In genomic region chr2:131035112-131035825, GRCh38 we compare ENCODE assay signal across 10 cellular contexts. TPM values are rescaled to one million over a fixed set of nuclear protein-coding genes. Genes with fewer than 3 reads are reported as not detected.
A peak's percentile ranks its signal among the peaks of the same experiment; 100 is the strongest.
DNase-seq lines count a peak whose midpoint lies in the region; ATAC-seq, FAIRE-seq and TF ChIP-seq lines count a peak whose summit lies in the region.
"Had no signal": no experiment of that assay in that cellular context is flagged by ENCODE, and none has a peak within 500 bp of the region (broad histone marks: within the 10 kb centered on the region; RNA-seq: fewer than 3 reads in every experiment).

No MANE protein-coding gene starts in this region.

- no peaks in the 10 kb centered on the region for H3K9me3 Mint-ChIP-seq in activated naive CD8-positive, alpha-beta T cell treated with anti-CD3 and anti-CD28 coated beads, Interleukin-2, amount 50 U/mL, for 24 hours
- H3K9me3 Mint-ChIP-seq in stimulated activated naive B cell treated with anti-CD40 and anti-IgM and Interleukin-4, amounts not matched to agents 10 μg/mL and 1 μg/mL and 100 μg/mL, for 72 hours, result no peaks in the 10 kb centered on the region

- peaks cover 12% of the 10 kb centered on the region for H3K4me1 ChIP-seq in keratinocyte (ENCODE audit: control insufficient read depth, extremely low read depth, insufficient read depth, low read length)

- no peaks in the 10 kb centered on the region for H3K9me3 ChIP-seq in keratinocyte (ENCODE audit: control insufficient read depth, low read depth, low read length)

- peaks cover 13% of the 10 kb centered on the region for H3K4me1 Mint-ChIP-seq in activated naive CD8-positive, alpha-beta T cell treated with anti-CD3 and anti-CD28 coated beads, Interleukin-2, amount 50 U/mL, for 24 hours
- H3K4me1 Mint-ChIP-seq in stimulated activated naive B cell treated with anti-CD40 and anti-IgM and Interleukin-4, amounts not matched to agents 10 μg/mL and 1 μg/mL and 100 μg/mL, for 72 hours, result peaks cover 0 to 10% of the 10 kb centered on the region in 2 donors

- no peak for FAIRE-seq in keratinocyte (lab: Jason Lieb, UNC)
- FAIRE-seq: A204.1 had no signal

- H3K36me3 Mint-ChIP-seq in activated naive CD8-positive, alpha-beta T cell treated with anti-CD3 and anti-CD28 coated beads, Interleukin-2, amount 50 U/mL, for 24 hours (ENCODE audit: low read depth), result no peaks in the 10 kb centered on the region
- H3K36me3 Mint-ChIP-seq in stimulated activated naive B cell treated with anti-CD40 and anti-IgM and Interleukin-4, amounts not matched to agents 10 μg/mL and 1 μg/mL and 100 μg/mL, for 72 hours, result peaks cover 0 to 4% of the 10 kb centered on the region in 2 donors

- no peak for TF ChIP-seq CTCF in keratinocyte (optimal IDR thresholded peaks at IDR 0.05 in 1 of 3, IDR thresholded peaks at IDR 0.05 in 1 of 3, conservative IDR thresholded peaks at IDR 0.05 in 1 of 3; ENCODE audit: extremely low read depth in 1 of 3, insufficient read depth in 2 of 3, low read length in 3 of 3)

- DNase-seq in NCI-H2171 treated with DMSO at 0.1 percent for 48 hours (lab: John Stamatoyannopoulos, UW), result peak; percentile 38
- DNase-seq in NCI-H2171 (lab: John Stamatoyannopoulos, UW), result no peak
- no peak for DNase-seq in activated naive CD8-positive, alpha-beta T cell treated with anti-CD3 and anti-CD28 coated beads, Interleukin-2, amount 50 U/mL, for 24 hours
- no peak for DNase-seq in keratinocyte (ENCODE audit: low read depth, low spot score)
- no peak for DNase-seq in stimulated activated naive B cell treated with anti-CD40 and anti-IgM and Interleukin-4, amounts not matched to agents 10 μg/mL and 1 μg/mL and 100 μg/mL, for 72 hours
- DNase-seq in hepatic stellate cell (ENCODE audit: low spot score), result no peak
- DNase-seq in medulla oblongata (ENCODE audit: extremely low spot score), result no peak
- DNase-seq: activated CD4-positive, alpha-beta T cell treated with anti-CD3 and anti-CD28 coated beads for 1 hour had no signal

- H4K20me1 ChIP-seq in keratinocyte (ENCODE audit: control insufficient read depth, extremely low read depth, insufficient read depth, low read length), result no peaks in the 10 kb centered on the region

- no peak overlapping the region for H3K27ac Mint-ChIP-seq in activated naive CD8-positive, alpha-beta T cell treated with anti-CD3 and anti-CD28 coated beads, Interleukin-2, amount 50 U/mL, for 24 hours
- no peak overlapping the region for H3K27ac Mint-ChIP-seq in stimulated activated naive B cell treated with anti-CD40 and anti-IgM and Interleukin-4, amounts not matched to agents 10 μg/mL and 1 μg/mL and 100 μg/mL, for 72 hours

- peak overlapping the region; percentile 26 for H2AFZ ChIP-seq in keratinocyte (ENCODE audit: control insufficient read depth, low read length)

- peaks cover 0 to 5% of the 10 kb centered on the region in 2 experiments for H3K36me3 ChIP-seq in keratinocyte (ENCODE audit: control insufficient read depth in 2 of 2, extremely low read depth in 1 of 2, insufficient read depth in 2 of 2, low read length in 2 of 2)

- peak overlapping the region; percentile 74 for H3K4me2 ChIP-seq in keratinocyte (ENCODE audit: control insufficient read depth, extremely low read depth, insufficient read depth, low read depth, low read length)

- dilution Hi-C loops in keratinocyte (cut with MboI; ENCODE audit: extremely low pct_ligation_motif_present, low sequenced_read_pairs), result no loop called here

- no peaks in the 10 kb centered on the region for H3K27me3 ChIP-seq in keratinocyte (ENCODE audit: control insufficient read depth, extremely low read depth, insufficient read depth, low read length)

- H3K27me3 Mint-ChIP-seq in activated naive CD8-positive, alpha-beta T cell treated with anti-CD3 and anti-CD28 coated beads, Interleukin-2, amount 50 U/mL, for 24 hours, result peaks cover 17% of the 10 kb centered on the region
- peaks cover 46 to 82% of the 10 kb centered on the region in 2 donors for H3K27me3 Mint-ChIP-seq in stimulated activated naive B cell treated with anti-CD40 and anti-IgM and Interleukin-4, amounts not matched to agents 10 μg/mL and 1 μg/mL and 100 μg/mL, for 72 hours

- no peak overlapping the region for H3K27ac ChIP-seq in keratinocyte (ENCODE audit: control insufficient read depth, insufficient read depth, low read length)

- H3K4me3 ChIP-seq in keratinocyte (ENCODE audit: control insufficient read depth in 2 of 3, extremely low read depth in 1 of 3, insufficient read depth in 2 of 3, low read depth in 1 of 3, low read length in 3 of 3), result peak overlapping the region in 1 of 3 experiments; percentile 43

- H3K9ac ChIP-seq in keratinocyte (ENCODE audit: control insufficient read depth, extremely low read depth, insufficient read depth, low read length), result peak overlapping the region; percentile 54

- no peaks in the 10 kb centered on the region for H3K9me1 ChIP-seq in keratinocyte (ENCODE audit: control insufficient read depth, extremely low read depth, insufficient read depth, low read length)

- no peaks in the 10 kb centered on the region for H3K79me2 ChIP-seq in keratinocyte (ENCODE audit: control insufficient read depth, insufficient read depth, low read length)

- peak; percentile 2 for ATAC-seq in activated naive CD8-positive, alpha-beta T cell treated with anti-CD3 and anti-CD28 coated beads, Interleukin-2, amount 50 U/mL, for 24 hours
- no peak for ATAC-seq in stimulated activated naive B cell treated with anti-CD40 and anti-IgM and Interleukin-4, amounts not matched to agents 10 μg/mL and 1 μg/mL and 100 μg/mL, for 72 hours (replicated peaks)
- ATAC-seq in GM21529 (IDR thresholded peaks at IDR 0.05; ENCODE audit: unreplicated experiment), result no peak

- H3K4me3 Mint-ChIP-seq in activated naive CD8-positive, alpha-beta T cell treated with anti-CD3 and anti-CD28 coated beads, Interleukin-2, amount 50 U/mL, for 24 hours, result peak overlapping the region; percentile 32
- peak overlapping the region; percentile 36 to 68 for H3K4me3 Mint-ChIP-seq in stimulated activated naive B cell treated with anti-CD40 and anti-IgM and Interleukin-4, amounts not matched to agents 10 μg/mL and 1 μg/mL and 100 μg/mL, for 72 hours

RNA-seq across cellular contexts. Expression of gene FAM168B, which starts 58.0 kb away (rescaled TPM):
- 50.8 to 88.4 TPM (median 63.6 TPM) in 3 replicates for polyA plus RNA-seq in keratinocyte
- polyA plus RNA-seq in keratinocyte (2011; ENCODE audit: low read depth), result 17.4 TPM
- polyA plus RNA-seq in keratinocyte (2011; cell fraction: cytosol; rRNA removed), result 66.2 and 78.5 TPM in 2 replicates
- 75.3 and 96.1 TPM in 2 replicates for polyA plus RNA-seq in keratinocyte (2011; cell fraction: nucleus; rRNA removed)
- 38.7 and 63.1 TPM in 2 replicates for polyA plus RNA-seq in keratinocyte (2012; ENCODE audit: low replicate concordance)
- 83.0 to 191 TPM (median 115 TPM) in 3 replicates for polyA minus RNA-seq in keratinocyte
- 111 TPM for polyA minus RNA-seq in keratinocyte (2011; cell fraction: cytosol; rRNA and poly(A)+ RNA removed)
- polyA minus RNA-seq in keratinocyte (2011; cell fraction: nucleus; rRNA and poly(A)+ RNA removed), result 46.8 and 59.2 TPM in 2 replicates
